In genomic region chr20:50794181-50794845, GRCh38 we compare ENCODE assay signal across 9 cellular contexts.
A peak's percentile ranks its signal among the peaks of the same experiment; 100 is the strongest.
DNase-seq lines count a peak whose midpoint lies in the region; ATAC-seq and TF ChIP-seq lines count a peak whose summit lies in the region.
"Had no signal": no experiment of that assay in that cellular context is flagged by ENCODE, and none has a peak within 500 bp of the region (broad histone marks: within the 10 kb centered on the region; RNA-seq: fewer than 3 reads in every experiment).

No MANE protein-coding gene starts in this region.

- H3K4me1 ChIP-seq in muscle layer of duodenum (ENCODE audit: control insufficient read depth in 1 of 2, insufficient read depth in 2 of 2, low read length in 2 of 2), result peaks cover 8 to 25% of the 10 kb centered on the region in 2 donors

- H3K4me3 ChIP-seq in astrocyte of the spinal cord (ENCODE audit: low read depth, low read length) (peak overlapping the region; percentile 37), muscle layer of duodenum (ENCODE audit: low read depth in 1 of 2, low read length in 2 of 2) (peak overlapping the region; percentile 26 to 89)

- H3K27me3 ChIP-seq in muscle layer of duodenum (ENCODE audit: low read depth, low read length), result no peaks in the 10 kb centered on the region

- no peaks in the 10 kb centered on the region for H3K36me3 ChIP-seq in muscle layer of duodenum (ENCODE audit: control insufficient read depth in 1 of 2, insufficient read depth in 2 of 2, low read length in 2 of 2)

- no peak for TF ChIP-seq CTCF in astrocyte of the spinal cord (IDR thresholded peaks at IDR 0.05; ENCODE audit: low read depth, low read length)

- H3K27ac ChIP-seq in muscle layer of duodenum (ENCODE audit: low read length), result no peak overlapping the region
- H3K27ac ChIP-seq: 22Rv1 had no signal

- DNase-seq in DMS 273 (lab: John Stamatoyannopoulos, UW; ENCODE audit: unreplicated experiment), result peak; percentile 72
- DNase-seq in DMS 273 treated with DMSO at 0.1 percent for 48 hours (lab: John Stamatoyannopoulos, UW), result no peak
- no peak for DNase-seq in astrocyte of the spinal cord (ENCODE audit: low read depth, low spot score)
- no peak for DNase-seq in DMS153 (lab: John Stamatoyannopoulos, UW)
- no peak for DNase-seq in MV-4-11 (lab: John Stamatoyannopoulos, UW)

- in situ Hi-C loops in astrocyte of the spinal cord (cut with HindIII; ENCODE audit: low sequenced_read_pairs), result no loop called here

- no peaks in the 10 kb centered on the region for H3K9me3 ChIP-seq in muscle layer of duodenum (ENCODE audit: control insufficient read depth in 1 of 2, low read length in 2 of 2)

- ATAC-seq in HG03196 (IDR thresholded peaks at IDR 0.05; ENCODE audit: unreplicated experiment) (peak; percentile 2), HG03457 (IDR thresholded peaks at IDR 0.05; ENCODE audit: unreplicated experiment) (no peak)
